Comparison of ENCODE assay signal across 12 cellular contexts in the genomic region with DNA sequence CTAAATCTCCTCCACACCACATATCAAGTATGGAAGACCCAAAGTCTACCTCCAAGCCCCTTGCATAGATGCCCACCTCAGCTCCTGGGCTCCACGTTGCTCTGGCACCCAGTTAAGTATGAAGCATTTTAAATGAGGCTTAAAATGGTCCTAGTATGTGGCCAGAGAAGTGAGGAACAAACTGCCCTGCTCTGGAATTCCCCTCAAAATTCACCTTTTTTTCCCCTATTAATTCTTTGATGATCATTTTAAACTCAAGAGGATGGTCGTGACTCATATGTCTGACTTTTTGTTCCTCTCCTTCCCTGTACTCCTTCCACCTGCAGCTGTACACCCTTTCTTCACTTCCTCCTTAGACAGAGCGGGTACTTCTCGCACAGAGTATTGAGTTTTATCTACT.
DNase-seq lines count a peak whose midpoint lies in the region; ATAC-seq, FAIRE-seq and TF ChIP-seq lines count a peak whose summit lies in the region.
"Had no signal": no experiment of that assay in that cellular context is flagged by ENCODE, and none has a peak within 500 bp of the region (broad histone marks: within the 10 kb centered on the region; RNA-seq: fewer than 3 reads in every experiment).

No MANE protein-coding gene starts in this region.

- no peaks in the 10 kb centered on the region for H3F3A ChIP-seq in MM.1S (ENCODE audit: insufficient read depth, low read length)

- H3K9me3 ChIP-seq in GM12878 (replicated peaks; ENCODE audit: control insufficient read depth, insufficient read depth, low read length) (no peaks in the 10 kb centered on the region), MM.1S (replicated peaks; ENCODE audit: insufficient read depth, low read length) (no peaks in the 10 kb centered on the region)

- SMC1A ChIA-PET in GM12878 (lab: Charles Lee; ENCODE audit: uncharacterized antibody, unreplicated experiment): interaction anchor here (0.5 to 5.6 kb wide), 6 partner anchors 10 to 311 kb away, joined by 3 to 48 read pairs (median 4); no protein-coding TSS in a partner anchor

- H3K4me2 ChIP-seq in GM12878 (ENCODE audit: control insufficient read depth, insufficient read depth) (peak overlapping the region; percentile 90), MM.1S (ENCODE audit: low read depth, low read length) (no peak overlapping the region)
- H3K4me2 ChIP-seq: smooth muscle cell had no signal

- CTCF ChIA-PET in GM12878 (lab: Yijun Ruan, JAX): interaction anchor here (0.8 to 1.9 kb wide), 4 partner anchors 9 to 311 kb away, joined by 3 to 7 read pairs (median 4); no protein-coding TSS in a partner anchor

- H3K36me3 ChIP-seq in GM12878 (ENCODE audit: control insufficient read depth in 2 of 2, insufficient read depth in 2 of 2, low read length in 1 of 2) (no peaks in the 10 kb centered on the region), MM.1S (replicated peaks; ENCODE audit: insufficient read depth, low read length) (no peaks in the 10 kb centered on the region)

- H4K20me1 ChIP-seq in GM12878 (ENCODE audit: control insufficient read depth, insufficient read depth): no peaks in the 10 kb centered on the region
- no peaks in the 10 kb centered on the region for H4K20me1 ChIP-seq in MM.1S (ENCODE audit: insufficient read depth, low read length)

- FAIRE-seq in GM12878 (lab: Jason Lieb, UNC): peak; percentile 13

- RAD21 ChIA-PET in GM12878 (lab: Charles Lee; ENCODE audit: unreplicated experiment): interaction anchor here (1.6 to 3.8 kb wide), 3 partner anchors 10 to 311 kb away, joined by 5 to 13 read pairs (median 5); no protein-coding TSS in a partner anchor

- H2AFZ ChIP-seq in GM12878 (ENCODE audit: control insufficient read depth, low read depth, low read length): peak overlapping the region; percentile 62
- H2AFZ ChIP-seq in MM.1S (ENCODE audit: low read length): no peak overlapping the region

- in situ Hi-C loops in GM12878 (cut with MboI) (no loop called here), ACHN (cut with HindIII; ENCODE audit: low pct_ligation_motif_present, low pct_unique_long_range_greater_than_20kb, low sequenced_read_pairs) (no loop called here)

- BruUV-seq in GM12878 (replicated peaks; lab: Mats Ljungman, UMichigan): no TSS peak

- no peaks in the 10 kb centered on the region for H3K9me2 ChIP-seq in MM.1S (replicated peaks; ENCODE audit: insufficient read depth, low read length)

- peak; percentile 54 to 96; a peak in 3 of 4 replicates for TF ChIP-seq EP300 in GM12878 (IDR thresholded peaks at IDR 0.05; ENCODE audit: borderline replicate concordance in 1 of 2, control insufficient read depth in 1 of 2, low read depth in 2 of 2, low read length in 2 of 2)

- ATAC-seq in GM18861 (IDR thresholded peaks at IDR 0.05; ENCODE audit: unreplicated experiment) (peak; percentile 79), GM21515 (IDR thresholded peaks at IDR 0.05; ENCODE audit: unreplicated experiment) (peak; percentile 87), HG03060 (IDR thresholded peaks at IDR 0.05; ENCODE audit: low read depth, unreplicated experiment) (peak; percentile 85), GM12878 (peak; percentile 89)

- TF ChIP-seq CTCF in GM12878 (IDR thresholded peaks at IDR 0.05 in 2 of 3, conservative IDR thresholded peaks at IDR 0.05 in 1 of 3; ENCODE audit: control insufficient read depth in 2 of 3, extremely low read depth in 1 of 3, insufficient read depth in 1 of 3, low read depth in 3 of 3, low read length in 3 of 3) (no peak), MM.1S (IDR thresholded peaks at IDR 0.05; ENCODE audit: low read length) (no peak)

- H3K27ac ChIP-seq in GM12878 (ENCODE audit: control insufficient read depth, insufficient read depth) (peak overlapping the region; percentile 98), MM.1S (ENCODE audit: low read length) (no peak overlapping the region)
- H3K27ac ChIP-seq: epithelial cell of prostate had no signal

- no peaks in the 10 kb centered on the region for H3K79me2 ChIP-seq in GM12878 (ENCODE audit: control insufficient read depth, insufficient read depth, low read length)
- no peaks in the 10 kb centered on the region for H3K79me2 ChIP-seq in MM.1S (ENCODE audit: low read length)

- 0% methylated on average over 4 of the region's 4 CpGs for WGBS in GM12878 (ENCODE audit: insufficient coverage, insufficient replicate concordance, low lambda C conversion rate, missing lambda C conversion rate)

- H3K9ac ChIP-seq in GM12878 (ENCODE audit: control insufficient read depth, insufficient read depth, low read length): peak overlapping the region; percentile 55
- H3K9ac ChIP-seq in MM.1S (ENCODE audit: low read length): no peak overlapping the region

- TF ChIP-seq RAD21 in GM12878 (IDR thresholded peaks at IDR 0.05; ENCODE audit: insufficient read depth, low read depth, low read length): no peak

- H3K4me3 ChIP-seq in GM12878: 0 out of 2 replicates have a peak overlapping the region, but pooled peaks have one; percentile 6
- no peak overlapping the region for H3K4me3 ChIP-seq in MM.1S (ENCODE audit: low read length)
- H3K4me3 ChIP-seq: smooth muscle cell had no signal

- POLR2A ChIA-PET in GM12878 (lab: Charles Lee): interaction anchor here (1.5 kb wide), 1 partner anchor 9 kb away, joined by 7 read pairs; no protein-coding TSS in a partner anchor

- DNase-seq in GM12878 (ENCODE audit: low read depth, low spot score): peak; percentile 85
- no peak for DNase-seq in activated naive CD4-positive, alpha-beta T cell treated with Interleukin-2 at 50 U/mL for 16 hours
- no peak for DNase-seq in NCI-H1417 treated with DMSO at 0.1 percent for 48 hours (lab: John Stamatoyannopoulos, UW)
- no peak for DNase-seq in MM.1S
- no peak for DNase-seq in ACHN
- DNase-seq: KG1, NCI-H2171 had no signal

- H3K4me1 ChIP-seq in GM12878 (ENCODE audit: control insufficient read depth, insufficient read depth, low read length) (peaks cover 44% of the 10 kb centered on the region), MM.1S (ENCODE audit: low read length) (no peaks in the 10 kb centered on the region)

- no peaks in the 10 kb centered on the region for H3K27me3 ChIP-seq in GM12878 (replicated peaks in 1 of 2; ENCODE audit: control insufficient read depth in 2 of 2, insufficient read depth in 2 of 2, low read length in 1 of 2)
- no peaks in the 10 kb centered on the region for H3K27me3 ChIP-seq in MM.1S (replicated peaks; ENCODE audit: insufficient read depth, low read length)

- intact Hi-C loops in GM12878 (cut with micrococcal nuclease; ENCODE audit: unreplicated experiment): loop anchor here (10.0 kb wide), 2 partner anchors 234 to 584 kb away; a partner anchor contains a TSS

- peak; percentile 52 for TF ChIP-seq POLR2A in GM12878 (IDR thresholded peaks at IDR 0.05; ENCODE audit: low read depth, low read length)

TF ChIP-seq in GM12878, 131 proteins besides CTCF, POLR2A, EP300 and RAD21 (continues in another document):
- TF ChIP-seq CEBPB (IDR thresholded peaks at IDR 0.05; ENCODE audit: borderline replicate concordance in 1 of 2, low read depth in 2 of 2, low read length in 2 of 2) (no peak), HDGF (IDR thresholded peaks at IDR 0.05) (no peak), RBBP5 (conservative IDR thresholded peaks at IDR 0.05) (no peak), CREM (IDR thresholded peaks at IDR 0.05; ENCODE audit: low read depth) (peak; percentile 74), SREBF1 (IDR thresholded peaks at IDR 0.05; ENCODE audit: low read length) (no peak), BCL11A (IDR thresholded peaks at IDR 0.05; ENCODE audit: low read depth, low read length) (peak; percentile 85), CBX5 (IDR thresholded peaks at IDR 0.05; ENCODE audit: low read depth) (0 out of 2 replicates have a peak, but pooled peaks have one; percentile 61), CHD1 (IDR thresholded peaks at IDR 0.05; ENCODE audit: low read depth, low read length) (no peak), GABPA (IDR thresholded peaks at IDR 0.05; ENCODE audit: low read depth) (no peak), NFIC (IDR thresholded peaks at IDR 0.05; ENCODE audit: low read depth, low read length) (peak; percentile 91), STAT1 (conservative IDR thresholded peaks at IDR 0.05) (no peak), NR2F1 (conservative IDR thresholded peaks at IDR 0.05) (0 out of 2 replicates have a peak, but pooled peaks have one; percentile 36), RB1 (IDR thresholded peaks at IDR 0.05; ENCODE audit: borderline replicate concordance) (no peak), BACH1 (IDR thresholded peaks at IDR 0.05; ENCODE audit: borderline replicate concordance) (peak; percentile 83; the same call in 1 of the 2 replicates), MYB (IDR thresholded peaks at IDR 0.05; ENCODE audit: borderline replicate concordance, low read depth, low read length) (0 out of 2 replicates have a peak, but pooled peaks have one; percentile 42), TARDBP (IDR thresholded peaks at IDR 0.05; ENCODE audit: borderline replicate concordance) (no peak), IKZF2 (IDR thresholded peaks at IDR 0.05) (peak; percentile 86 to 91), SP1 (IDR thresholded peaks at IDR 0.05; ENCODE audit: low read depth, low read length) (no peak), BHLHE40 (IDR thresholded peaks at IDR 0.05; ENCODE audit: borderline replicate concordance in 1 of 2, low read depth in 2 of 2, low read length in 1 of 2) (peak; percentile 24 to 39; a peak in 1 of 4 replicates), ZNF622 (IDR thresholded peaks at IDR 0.05) (no peak)
- TF ChIP-seq, protein P1, sequence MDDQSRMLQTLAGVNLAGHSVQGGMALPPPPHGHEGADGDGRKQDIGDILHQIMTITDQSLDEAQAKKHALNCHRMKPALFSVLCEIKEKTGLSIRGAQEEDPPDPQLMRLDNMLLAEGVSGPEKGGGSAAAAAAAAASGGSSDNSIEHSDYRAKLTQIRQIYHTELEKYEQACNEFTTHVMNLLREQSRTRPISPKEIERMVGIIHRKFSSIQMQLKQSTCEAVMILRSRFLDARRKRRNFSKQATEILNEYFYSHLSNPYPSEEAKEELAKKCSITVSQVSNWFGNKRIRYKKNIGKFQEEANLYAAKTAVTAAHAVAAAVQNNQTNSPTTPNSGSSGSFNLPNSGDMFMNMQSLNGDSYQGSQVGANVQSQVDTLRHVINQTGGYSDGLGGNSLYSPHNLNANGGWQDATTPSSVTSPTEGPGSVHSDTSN (IDR thresholded peaks at IDR 0.05; ENCODE audit: insufficient replicate concordance, low read depth, low read length): no peak
- TF ChIP-seq, protein P2, sequence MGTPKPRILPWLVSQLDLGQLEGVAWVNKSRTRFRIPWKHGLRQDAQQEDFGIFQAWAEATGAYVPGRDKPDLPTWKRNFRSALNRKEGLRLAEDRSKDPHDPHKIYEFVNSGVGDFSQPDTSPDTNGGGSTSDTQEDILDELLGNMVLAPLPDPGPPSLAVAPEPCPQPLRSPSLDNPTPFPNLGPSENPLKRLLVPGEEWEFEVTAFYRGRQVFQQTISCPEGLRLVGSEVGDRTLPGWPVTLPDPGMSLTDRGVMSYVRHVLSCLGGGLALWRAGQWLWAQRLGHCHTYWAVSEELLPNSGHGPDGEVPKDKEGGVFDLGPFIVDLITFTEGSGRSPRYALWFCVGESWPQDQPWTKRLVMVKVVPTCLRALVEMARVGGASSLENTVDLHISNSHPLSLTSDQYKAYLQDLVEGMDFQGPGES (IDR thresholded peaks at IDR 0.05): no peak
